ENCODE assay signal across 13 cellular contexts in genomic region chr2:12701786-12702660, GRCh38. TPM values are rescaled to one million over a fixed set of nuclear protein-coding genes. Genes with fewer than 3 reads are reported as not detected.
A peak's percentile ranks its signal among the peaks of the same experiment; 100 is the strongest.
DNase-seq lines count a peak whose midpoint lies in the region; ATAC-seq, FAIRE-seq and TF ChIP-seq lines count a peak whose summit lies in the region.
"Had no signal": no experiment of that assay in that cellular context is flagged by ENCODE, and none has a peak within 500 bp of the region (broad histone marks: within the 10 kb centered on the region; RNA-seq: fewer than 3 reads in every experiment).

No MANE protein-coding gene starts in this region.

- dilution Hi-C loops in keratinocyte (cut with MboI; ENCODE audit: extremely low pct_ligation_motif_present, low sequenced_read_pairs): no loop called here

- H4K20me1 ChIP-seq in keratinocyte (ENCODE audit: control insufficient read depth, extremely low read depth, insufficient read depth, low read length): no peaks in the 10 kb centered on the region

- no peak overlapping the region for H3K27ac Mint-ChIP-seq in CD4-positive, alpha-beta T cell

- ATAC-seq in CD4-positive, alpha-beta T cell (ENCODE audit: poor library complexity): peak; percentile 32
- no peak for ATAC-seq in HG03565 (IDR thresholded peaks at IDR 0.05; ENCODE audit: unreplicated experiment)

- peaks cover 43% of the 10 kb centered on the region for H3K4me1 Mint-ChIP-seq in CD4-positive, alpha-beta T cell (ENCODE audit: low read depth)

- no peak for TF ChIP-seq CTCF in CD4-positive, alpha-beta T cell (IDR thresholded peaks at IDR 0.05)
- no peak for TF ChIP-seq CTCF in keratinocyte (optimal IDR thresholded peaks at IDR 0.05 in 1 of 3, IDR thresholded peaks at IDR 0.05 in 1 of 3, conservative IDR thresholded peaks at IDR 0.05 in 1 of 3; ENCODE audit: extremely low read depth in 1 of 3, insufficient read depth in 2 of 3, low read length in 3 of 3)

- intact Hi-C loops in CD4-positive, alpha-beta T cell (cut with DNase I, micrococcal nuclease): no loop called here

- DNase-seq in CD4-positive, alpha-beta T cell: no peak
- peak; percentile 53 for DNase-seq in HT-29 (ENCODE audit: low spot score)
- DNase-seq in amniotic stem cell (lab: John Stamatoyannopoulos, UW): peak; percentile 39
- DNase-seq in keratinocyte (ENCODE audit: low read depth, low spot score): peak; percentile 41
- no peak for DNase-seq in MG63
- no peak for DNase-seq in small intestine
- no peak for DNase-seq in NCI-H748 treated with DMSO at 0.1 percent for 48 hours (lab: John Stamatoyannopoulos, UW)
- DNase-seq: DMS79, NCI-H187 treated with DMSO at 0.1 percent for 48 hours, RPMI8226 had no signal

- no peaks in the 10 kb centered on the region for H3K27me3 Mint-ChIP-seq in CD4-positive, alpha-beta T cell

- peak; percentile 55 for FAIRE-seq in keratinocyte (lab: Jason Lieb, UNC)
- no peak for FAIRE-seq in small intestine (lab: Jason Lieb, UNC)
- FAIRE-seq: H1, islet of Langerhans had no signal

- POLR2A ChIA-PET in CD4-positive, alpha-beta T cell (lab: Charles Lee): interaction anchor here (1.0 kb wide), 2 partner anchors 14 to 472 kb away, joined by 3 read pairs; partner anchors contain the start of gene TRIB2

- no peaks in the 10 kb centered on the region for H3K9me3 ChIP-seq in CD4-positive, alpha-beta T cell (ENCODE audit: control insufficient read depth, low read length)
- H3K9me3 ChIP-seq in keratinocyte (ENCODE audit: control insufficient read depth, low read depth, low read length) (no peaks in the 10 kb centered on the region), MG63 (peaks cover 13% of the 10 kb centered on the region), small intestine (ENCODE audit: control insufficient read depth, low read depth) (no peaks in the 10 kb centered on the region)

- H3K4me2 ChIP-seq in keratinocyte (ENCODE audit: control insufficient read depth, extremely low read depth, insufficient read depth, low read depth, low read length): peak overlapping the region; percentile 70

- H3K27ac ChIP-seq in CD4-positive, alpha-beta T cell (ENCODE audit: low read depth, low read length): no peak overlapping the region
- H3K27ac ChIP-seq in keratinocyte (ENCODE audit: control insufficient read depth, insufficient read depth, low read length): peak overlapping the region; percentile 98
- H3K27ac ChIP-seq in small intestine (ENCODE audit: low read depth in 1 of 2, low read length in 1 of 2): peak overlapping the region in 1 of 2 donors; percentile 29

- no peaks in the 10 kb centered on the region for H3K36me3 ChIP-seq in keratinocyte (ENCODE audit: control insufficient read depth in 2 of 2, extremely low read depth in 1 of 2, insufficient read depth in 2 of 2, low read length in 2 of 2)
- H3K36me3 ChIP-seq in MG63: no peaks in the 10 kb centered on the region
- H3K36me3 ChIP-seq in small intestine (ENCODE audit: control insufficient read depth in 2 of 2, insufficient read depth in 2 of 2, low read length in 2 of 2): no peaks in the 10 kb centered on the region

- no peak overlapping the region for H2AFZ ChIP-seq in keratinocyte (ENCODE audit: control insufficient read depth, low read length)

- peaks cover 32% of the 10 kb centered on the region for H3K4me1 ChIP-seq in keratinocyte (ENCODE audit: control insufficient read depth, extremely low read depth, insufficient read depth, low read length)
- no peaks in the 10 kb centered on the region for H3K4me1 ChIP-seq in small intestine (ENCODE audit: control insufficient read depth in 2 of 2, insufficient read depth in 1 of 2, low read depth in 1 of 2, low read length in 1 of 2)

- H3K79me2 ChIP-seq in keratinocyte (ENCODE audit: control insufficient read depth, insufficient read depth, low read length): no peaks in the 10 kb centered on the region

- no peaks in the 10 kb centered on the region for H3K36me3 Mint-ChIP-seq in CD4-positive, alpha-beta T cell (ENCODE audit: low read depth)

- peak overlapping the region; percentile 72 for H3K9ac ChIP-seq in keratinocyte (ENCODE audit: control insufficient read depth, extremely low read depth, insufficient read depth, low read length)

- H3K27me3 ChIP-seq in CD4-positive, alpha-beta T cell (ENCODE audit: control insufficient read depth, insufficient read depth, low read length): no peaks in the 10 kb centered on the region
- no peaks in the 10 kb centered on the region for H3K27me3 ChIP-seq in keratinocyte (ENCODE audit: control insufficient read depth, extremely low read depth, insufficient read depth, low read length)
- no peaks in the 10 kb centered on the region for H3K27me3 ChIP-seq in MG63
- no peaks in the 10 kb centered on the region for H3K27me3 ChIP-seq in small intestine (ENCODE audit: control insufficient read depth in 2 of 2, insufficient read depth in 2 of 2, low read length in 2 of 2)

- no peak overlapping the region for H3K4me3 Mint-ChIP-seq in CD4-positive, alpha-beta T cell

- CTCF ChIA-PET in CD4-positive, alpha-beta T cell (lab: Charles Lee): interaction anchor here (0.9 to 2.4 kb wide), 2 partner anchors 14 to 47 kb away, joined by 3 to 7 read pairs; no protein-coding TSS in a partner anchor

- H3K9me1 ChIP-seq in keratinocyte (ENCODE audit: control insufficient read depth, extremely low read depth, insufficient read depth, low read length): no peaks in the 10 kb centered on the region

- H3K4me3 ChIP-seq in keratinocyte (ENCODE audit: control insufficient read depth in 2 of 3, extremely low read depth in 1 of 3, insufficient read depth in 2 of 3, low read depth in 1 of 3, low read length in 3 of 3): peak overlapping the region in 2 of 3 experiments; percentile 27 to 44
- H3K4me3 ChIP-seq in MG63: no peak overlapping the region
- H3K4me3 ChIP-seq in small intestine (ENCODE audit: low read depth in 1 of 2, low read length in 2 of 2): no peak overlapping the region

- H3K9me3 Mint-ChIP-seq in CD4-positive, alpha-beta T cell: no peaks in the 10 kb centered on the region

- WGBS in small intestine, 3 donors: 75 to 81% (median 75%) methylated on average over 9 of the region's 9 CpGs

RNA-seq across cellular contexts. Expression of gene TRIB2, which starts 14.7 kb away (rescaled TPM):
- total RNA-seq in CD4-positive, alpha-beta T cell: 100 to 1,000 TPM in 1 of 2 experiments, 10 to 100 TPM in 1; 91.3 to 102 TPM
- total RNA-seq in HT-29 (2014; rRNA removed; shearing (Covaris generic)): 5.7 and 8.6 TPM in 2 replicates
- polyA plus RNA-seq in keratinocyte (4.6 to 8.8 TPM (median 7.7 TPM) in 3 replicates), small intestine (10 to 100 TPM in 2 of 3 donors, 1 to 10 TPM in 1; 7.3 to 20.1 (median 17.2) TPM)
- 1.1 TPM for polyA plus RNA-seq in keratinocyte (2011; ENCODE audit: low read depth)
- polyA plus RNA-seq in keratinocyte (2011; cell fraction: cytosol; rRNA removed): 4.7 and 4.8 TPM in 2 replicates
- polyA plus RNA-seq in keratinocyte (2011; cell fraction: nucleus; rRNA removed): 14.6 and 18.5 TPM in 2 replicates
- 2.0 and 9.6 TPM in 2 replicates for polyA plus RNA-seq in keratinocyte (2012; ENCODE audit: low replicate concordance)
- polyA minus RNA-seq in keratinocyte: 4.8 to 7.4 TPM (median 6.8 TPM) in 3 replicates
- polyA minus RNA-seq in keratinocyte (2011; cell fraction: cytosol; rRNA and poly(A)+ RNA removed): 6.9 TPM
- polyA minus RNA-seq in keratinocyte (2011; cell fraction: nucleus; rRNA and poly(A)+ RNA removed): 8.1 and 9.8 TPM in 2 replicates
- total RNA-seq in MG63 (2014; rRNA removed; shearing (Covaris generic); ENCODE audit: low replicate concordance): 59.4 and 76.6 TPM in 2 replicates

Comparison
In these comparisons a context has a peak if more than half of its experiments do, and no peak if none do; other contexts are left out.
1. DNase-seq: peak in HT-29 (single experiment), amniotic stem cell (single experiment) and keratinocyte (single experiment); none in CD4-positive, alpha-beta T cell (0 of 10), MG63 (single experiment), small intestine (single experiment) and NCI-H748 treated with DMSO at 0.1 percent for 48 hours (single experiment).
2. H3K4me3 ChIP-seq: peak in keratinocyte (2 of 3); none in MG63 (single experiment) and small intestine (0 of 2).